Comparison of ENCODE assay signal across 9 cellular contexts in the genomic region with DNA sequence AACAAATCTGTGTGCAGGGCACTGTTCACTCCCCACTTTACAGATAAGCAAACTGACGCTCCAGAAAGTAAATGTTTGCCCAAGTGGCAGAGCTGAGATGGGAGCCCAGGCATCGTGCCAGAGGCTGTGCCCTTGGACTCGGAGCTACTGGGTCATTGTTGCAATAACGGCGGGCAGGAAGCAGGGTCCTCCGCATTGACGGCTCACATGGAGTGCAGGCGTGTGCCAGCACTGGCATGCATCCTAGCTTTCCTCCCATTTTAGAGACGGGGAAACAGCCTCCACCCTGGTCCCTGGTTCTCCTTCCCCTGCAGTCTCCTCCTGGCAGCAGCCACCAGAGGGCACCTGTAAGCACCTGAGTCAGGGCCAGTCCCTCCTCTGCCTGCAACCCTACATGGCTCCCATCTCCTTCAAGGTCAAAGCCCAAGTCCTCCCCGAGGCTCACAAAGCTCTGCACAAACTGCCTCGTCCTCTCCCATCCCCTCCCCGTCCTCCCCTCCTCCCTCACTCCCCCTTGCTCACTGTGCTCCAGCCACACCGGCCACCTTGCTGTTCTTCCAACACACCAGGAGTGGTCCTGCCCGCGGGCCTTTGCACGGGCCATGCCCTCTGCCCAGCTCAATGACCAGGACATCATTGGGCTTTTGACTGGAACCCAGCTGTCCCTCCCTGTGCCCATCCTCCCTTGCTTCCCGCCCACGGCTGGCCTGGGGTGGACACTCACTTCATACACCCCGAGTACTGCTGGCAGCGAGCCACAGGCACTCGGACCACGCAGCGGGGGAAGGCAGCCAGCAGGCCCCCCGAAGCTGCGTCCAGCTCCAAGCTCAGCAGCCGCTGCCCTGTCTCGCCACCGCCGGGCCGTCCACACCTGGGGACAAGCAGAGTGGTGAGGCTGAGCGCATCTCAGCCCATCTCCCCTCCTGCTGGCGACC. TPM values are rescaled to one million over a fixed set of nuclear protein-coding genes. Genes with fewer than 3 reads are reported as not detected.
DNase-seq lines count a peak whose midpoint lies in the region; ATAC-seq and TF ChIP-seq lines count a peak whose summit lies in the region.
"Had no signal": no experiment of that assay in that cellular context is flagged by ENCODE, and none has a peak within 500 bp of the region (broad histone marks: within the 10 kb centered on the region; RNA-seq: fewer than 3 reads in every experiment).

No MANE protein-coding gene starts in this region.

- H3K27ac ChIP-seq in heart left ventricle = no peak overlapping the region

- H3K36me3 ChIP-seq in heart left ventricle = peaks cover 0 to 40% (median 21%) of the 10 kb centered on the region in 9 donors

- ATAC-seq in heart left ventricle (peak; percentile 17 to 48 (median 30)), GM19324 (IDR thresholded peaks at IDR 0.05; ENCODE audit: low FRiP score, unreplicated experiment) (no peak)

- in situ Hi-C loops in ACHN (cut with HindIII; ENCODE audit: low pct_ligation_motif_present, low pct_unique_long_range_greater_than_20kb, low sequenced_read_pairs) (no loop called here), SK-MEL-5 (cut with HindIII; ENCODE audit: low pct_unique_long_range_greater_than_20kb, low sequenced_read_pairs) (no loop called here)

- H3K9me3 ChIP-seq in heart left ventricle = no peaks in the 10 kb centered on the region

- DNase-seq in ACHN (peak; percentile 16), SK-MEL-5 (ENCODE audit: low read depth, low spot score) (peak; percentile 28), heart left ventricle (no peak), GM19240 (ENCODE audit: insufficient read length, low spot score) (no peak), DMS153 (lab: John Stamatoyannopoulos, UW) (no peak), NCI-H2196 (lab: John Stamatoyannopoulos, UW; ENCODE audit: unreplicated experiment) (no peak)

- WGBS in heart left ventricle, 4 donors = 65 to 74% (median 70%) methylated on average over 16 to 32 of the region's 32 CpGs

- no peak for TF ChIP-seq POLR2A in heart left ventricle (IDR thresholded peaks at IDR 0.05)

- H3K4me3 ChIP-seq in heart left ventricle = no peak overlapping the region

- no peaks in the 10 kb centered on the region for H3K4me1 ChIP-seq in heart left ventricle

- intact Hi-C loops in heart left ventricle (cut with DNase I) = no loop called here

- no peaks in the 10 kb centered on the region for H3K27me3 ChIP-seq in heart left ventricle

- TF ChIP-seq CTCF in GM12874 (IDR thresholded peaks at IDR 0.05; ENCODE audit: insufficient read depth, low read depth, low read length) (peak; percentile 49), heart left ventricle (IDR thresholded peaks at IDR 0.05) (peak in 6 of 12 donors; percentile 8 to 24 (median 16))

RNA-seq across cellular contexts. Expression of a gene that starts 7.7 kb away (rescaled TPM):
- 0.05 and 0.21 TPM in 2 replicates for total RNA-seq in SK-MEL-5 (2014; rRNA removed; shearing (Covaris generic))
- 0.30 and 0.34 TPM in 2 replicates for polyA plus RNA-seq in SK-MEL-5 (2015; cell fraction: cytosol; rRNA removed)
- 0.56 TPM in 1 of 2 replicates, not detected in the other for polyA plus RNA-seq in SK-MEL-5 (2015; cell fraction: nucleus; rRNA removed)
- total RNA-seq in heart left ventricle = 1 to 10 TPM in 2 of 9 donors, under 1 TPM in 7; 0.15 to 1.7 (median 0.36) TPM
- polyA plus RNA-seq in heart left ventricle = under 1 TPM; 0.23 to 0.30 TPM
- total RNA-seq: fibroblast of lung had no signal

RNA-seq across cellular contexts. Expression of a gene that starts 11.9 kb away (rescaled TPM):
- total RNA-seq in SK-MEL-5 (2014; rRNA removed; shearing (Covaris generic)) = 6.3 and 6.9 TPM in 2 replicates
- 10.6 and 13.6 TPM in 2 replicates for polyA plus RNA-seq in SK-MEL-5 (2015; cell fraction: cytosol; rRNA removed)
- polyA plus RNA-seq in SK-MEL-5 (2015; cell fraction: nucleus; rRNA removed) = 3.9 and 5.1 TPM in 2 replicates
- total RNA-seq in heart left ventricle = 10 to 100 TPM in 5 of 9 donors, 1 to 10 TPM in 4; 6.4 to 29.7 (median 10.1) TPM
- 10 to 100 TPM in 1 of 2 donors, 1 to 10 TPM in 1; 6.0 to 16.5 TPM for polyA plus RNA-seq in heart left ventricle

RNA-seq across cellular contexts. Expression of a gene that starts 12.5 kb away (rescaled TPM):
- total RNA-seq in SK-MEL-5 (2014; rRNA removed; shearing (Covaris generic)) = 1.2 TPM in 1 of 2 replicates, not detected in the other
- 0.04 TPM in 1 of 2 replicates, not detected in the other for polyA plus RNA-seq in SK-MEL-5 (2015; cell fraction: cytosol; rRNA removed)
- 2.5 and 6.7 TPM in 2 replicates for polyA plus RNA-seq in SK-MEL-5 (2015; cell fraction: nucleus; rRNA removed)
- total RNA-seq in heart left ventricle = 10 to 100 TPM; 26.0 to 88.6 (median 42.7) TPM
- polyA plus RNA-seq in heart left ventricle = 10 to 100 TPM; 17.5 to 65.0 TPM
- total RNA-seq: fibroblast of lung had no signal
- polyA plus RNA-seq: fibroblast of lung had no signal

RNA-seq across cellular contexts. Expression of a gene that starts 29.3 kb away (rescaled TPM):
- total RNA-seq in SK-MEL-5 (2014; rRNA removed; shearing (Covaris generic)) = 0.05 TPM in 2 replicates
- 0.01 and 0.03 TPM in 2 replicates for polyA plus RNA-seq in SK-MEL-5 (2015; cell fraction: cytosol; rRNA removed)
- 0.28 and 0.34 TPM in 2 replicates for polyA plus RNA-seq in SK-MEL-5 (2015; cell fraction: nucleus; rRNA removed)
- total RNA-seq in heart left ventricle = 100 to 1,000 TPM; 110 to 292 (median 174) TPM
- 100 to 1,000 TPM in 1 of 2 donors, 10 to 100 TPM in 1; 55.5 to 241 TPM for polyA plus RNA-seq in heart left ventricle

Comparison
In these comparisons a context has a peak if more than half of its experiments do, and no peak if none do; other contexts are left out.
1. DNase-seq: peak in ACHN (single experiment) and SK-MEL-5 (single experiment); none in heart left ventricle (0 of 5), GM19240 (single experiment), DMS153 (single experiment) and NCI-H2196 (single experiment).
2. RNA of a gene that starts 12.5 kb away (total RNA-seq): 26.0 to 88.6 TPM in heart left ventricle; 1.2 TPM in SK-MEL-5; every median in the first group is over 10 times any median in the second.